17 cellular contexts compared by ENCODE assay signal in genomic region chr16:2257726-2258125, GRCh38. TPM values are rescaled to one million over a fixed set of nuclear protein-coding genes. Genes with fewer than 3 reads are reported as not detected.
"Had no signal": no experiment of that assay in that cellular context is flagged by ENCODE, and none has a peak within 500 bp of the region (broad histone marks: within the 10 kb centered on the region; RNA-seq: fewer than 3 reads in every experiment).

No MANE protein-coding gene starts in this region.

- DNase-seq: cortex of kidney; dorsolateral prefrontal cortex; effector CD8-positive, alpha-beta T cell; heart left ventricle; hippocampal formation; left colon; left ventricle myocardium superior; mesenchymal stem cell; midbrain; small intestine; stimulated activated CD4-positive, alpha-beta T cell treated with anti-CD3 and anti-CD28 coated beads, Interleukin-12 subunit alpha, Interleukin-12 subunit beta, amount 100 ng/mL, for 4 hours; stimulated activated naive CD4-positive, alpha-beta T cell; stomach; substantia nigra had no signal

- H3K27me3 Mint-ChIP-seq: type B pancreatic cell had no signal

- ATAC-seq: esophagus mucosa, heart left ventricle, left colon, left ventricle myocardium superior, right cardiac atrium had no signal

- H3K4me3 Mint-ChIP-seq: type B pancreatic cell had no signal

- H3K9me3 Mint-ChIP-seq: type B pancreatic cell had no signal

- H3K27ac Mint-ChIP-seq: type B pancreatic cell had no signal

RNA-seq across cellular contexts. Expression of gene DNASE1L2, which starts 21.5 kb away (rescaled TPM):
- total RNA-seq: stomach had no signal
